17 cellular contexts compared by ENCODE assay signal in genomic region chr16:68434654-68435210, GRCh38. TPM values are rescaled to one million over a fixed set of nuclear protein-coding genes. Genes with fewer than 3 reads are reported as not detected.
DNase-seq lines count a peak whose midpoint lies in the region; ATAC-seq and TF ChIP-seq lines count a peak whose summit lies in the region.
"Had no signal": no experiment of that assay in that cellular context is flagged by ENCODE, and none has a peak within 500 bp of the region (broad histone marks: within the 10 kb centered on the region; RNA-seq: fewer than 3 reads in every experiment).

No MANE protein-coding gene starts in this region.

- H3F3A ChIP-seq in PC-3 (ENCODE audit: low read length, unreplicated experiment): no peaks in the 10 kb centered on the region

- in situ Hi-C loops in transverse colon (cut with MboI; ENCODE audit: low pct_ligation_motif_present in 1 of 4, low pct_unique_long_range_greater_than_20kb in 1 of 4, low sequenced_read_pairs in 3 of 4): no loop called here

- H3K9me3 ChIP-seq in PC-3 (ENCODE audit: low read length) (no peaks in the 10 kb centered on the region), transverse colon (no peaks in the 10 kb centered on the region)

- CTCF ChIA-PET in PC-3 (lab: Charles Lee): no interaction called here

- H3K36me3 ChIP-seq in PC-3 (ENCODE audit: low read depth, low read length): no peaks in the 10 kb centered on the region
- no peaks in the 10 kb centered on the region for H3K36me3 ChIP-seq in transverse colon

- TF ChIP-seq CTCF in PC-3 (conservative IDR thresholded peaks at IDR 0.05; ENCODE audit: low read depth, low read length) (no peak), dorsolateral prefrontal cortex (IDR thresholded peaks at IDR 0.05 in 54 of 56, conservative IDR thresholded peaks at IDR 0.05 in 2 of 56; ENCODE audit: low read depth in 1 of 56, partially characterized antibody in 56 of 56) (no peak), transverse colon (IDR thresholded peaks at IDR 0.05) (no peak)

- H3K9me3 Mint-ChIP-seq in activated naive CD8-positive, alpha-beta T cell treated with anti-CD3 and anti-CD28 coated beads, Interleukin-2, amount 10 ng/mL, durations not matched to agents 7 days and 5 days: peaks cover 13% of the 10 kb centered on the region
- peaks cover 10% of the 10 kb centered on the region for H3K9me3 Mint-ChIP-seq in activated naive CD8-positive, alpha-beta T cell treated with anti-CD3 and anti-CD28 coated beads, Interleukin-2, amount 50 U/mL, for 24 hours

- WGBS in transverse colon (ENCODE audit: low coverage in 1 of 2), 2 donors: 44% methylated on average over 5 of the region's 5 CpGs; no CpG with 5 or more reads in 1 of the 2 donors

- H2AFZ ChIP-seq in PC-3 (ENCODE audit: low read length): no peak overlapping the region

- H3K4me3 ChIP-seq in PC-3 (ENCODE audit: low read length): no peak overlapping the region
- H3K4me3 ChIP-seq in dorsolateral prefrontal cortex: no peak overlapping the region
- H3K4me3 ChIP-seq in transverse colon: no peak overlapping the region

- peak overlapping the region; percentile 69 for H3K27ac Mint-ChIP-seq in activated naive CD8-positive, alpha-beta T cell treated with anti-CD3 and anti-CD28 coated beads, Interleukin-2, amount 10 ng/mL, durations not matched to agents 7 days and 5 days
- no peak overlapping the region for H3K27ac Mint-ChIP-seq in activated naive CD8-positive, alpha-beta T cell treated with anti-CD3 and anti-CD28 coated beads, Interleukin-2, amount 50 U/mL, for 24 hours

- DNase-seq in activated naive CD8-positive, alpha-beta T cell treated with anti-CD3 and anti-CD28 coated beads, Interleukin-2, amount 10 ng/mL, durations not matched to agents 7 days and 5 days: no peak
- no peak for DNase-seq in activated naive CD8-positive, alpha-beta T cell treated with anti-CD3 and anti-CD28 coated beads, Interleukin-2, amount 50 U/mL, for 24 hours
- peak; percentile 37 for DNase-seq in PC-3
- DNase-seq in dorsolateral prefrontal cortex: no peak
- peak; percentile 84 for DNase-seq in transverse colon
- DNase-seq in hepatic stellate cell (ENCODE audit: low spot score): no peak
- no peak for DNase-seq in SW 1271 (lab: John Stamatoyannopoulos, UW)
- no peak for DNase-seq in SIG-M5 (lab: John Stamatoyannopoulos, UW)
- DNase-seq: activated effector memory CD4-positive, alpha-beta T cell treated with anti-CD3 and anti-CD28 coated beads, Interleukin-2, amount 50 U/mL, for 16 hours; GF-D8; kidney; midbrain; NCI-H1436; NCI-H524 treated with DMSO at 0.1 percent for 48 hours; stimulated activated CD4-positive, alpha-beta T cell treated with anti-CD3 and anti-CD28 coated beads, Interleukin-4, amount 100 ng/mL, for 1 hour had no signal

- no TSS peak for BruUV-seq in PC-3 (replicated peaks; lab: Mats Ljungman, UMichigan)

- H3K79me2 ChIP-seq in PC-3 (ENCODE audit: low read length): no peaks in the 10 kb centered on the region

- peaks cover 28% of the 10 kb centered on the region for H3K27me3 Mint-ChIP-seq in activated naive CD8-positive, alpha-beta T cell treated with anti-CD3 and anti-CD28 coated beads, Interleukin-2, amount 10 ng/mL, durations not matched to agents 7 days and 5 days
- peaks cover 2% of the 10 kb centered on the region for H3K27me3 Mint-ChIP-seq in activated naive CD8-positive, alpha-beta T cell treated with anti-CD3 and anti-CD28 coated beads, Interleukin-2, amount 50 U/mL, for 24 hours

- H3K4me3 Mint-ChIP-seq in activated naive CD8-positive, alpha-beta T cell treated with anti-CD3 and anti-CD28 coated beads, Interleukin-2, amount 10 ng/mL, durations not matched to agents 7 days and 5 days: peak overlapping the region; percentile 36
- no peak overlapping the region for H3K4me3 Mint-ChIP-seq in activated naive CD8-positive, alpha-beta T cell treated with anti-CD3 and anti-CD28 coated beads, Interleukin-2, amount 50 U/mL, for 24 hours

- peak; percentile 33 for TF ChIP-seq POLR2A in transverse colon (IDR thresholded peaks at IDR 0.05)

- H3K27ac ChIP-seq in PC-3 (ENCODE audit: low read length) (no peak overlapping the region), dorsolateral prefrontal cortex (peak overlapping the region in 33 of 59 donors; percentile 1 to 72 (median 45)), transverse colon (peak overlapping the region; percentile 59 to 74 (median 72))
- H3K27ac ChIP-seq: KMS-11 had no signal

- H3K4me2 ChIP-seq in PC-3 (ENCODE audit: low read length): no peak overlapping the region
- H3K4me2 ChIP-seq: KMS-11 had no signal

- H3K36me3 Mint-ChIP-seq in activated naive CD8-positive, alpha-beta T cell treated with anti-CD3 and anti-CD28 coated beads, Interleukin-2, amount 10 ng/mL, durations not matched to agents 7 days and 5 days: peaks cover 7% of the 10 kb centered on the region
- no peaks in the 10 kb centered on the region for H3K36me3 Mint-ChIP-seq in activated naive CD8-positive, alpha-beta T cell treated with anti-CD3 and anti-CD28 coated beads, Interleukin-2, amount 50 U/mL, for 24 hours (ENCODE audit: low read depth)

- no peaks in the 10 kb centered on the region for H3K9me2 ChIP-seq in PC-3 (replicated peaks; ENCODE audit: low read length)

- H3K4me1 ChIP-seq in PC-3 (ENCODE audit: insufficient read depth, low read length) (no peaks in the 10 kb centered on the region; the same call in 1 of the 2 replicates), transverse colon (peaks cover 0 to 22% (median 13%) of the 10 kb centered on the region in 4 donors)
- H3K4me1 ChIP-seq: Caco-2 had no signal

- no peak for TF ChIP-seq EP300 in transverse colon (IDR thresholded peaks at IDR 0.05; ENCODE audit: low read depth)

- peaks cover 20% of the 10 kb centered on the region for H3K4me1 Mint-ChIP-seq in activated naive CD8-positive, alpha-beta T cell treated with anti-CD3 and anti-CD28 coated beads, Interleukin-2, amount 10 ng/mL, durations not matched to agents 7 days and 5 days
- peaks cover 4% of the 10 kb centered on the region for H3K4me1 Mint-ChIP-seq in activated naive CD8-positive, alpha-beta T cell treated with anti-CD3 and anti-CD28 coated beads, Interleukin-2, amount 50 U/mL, for 24 hours

- no peak overlapping the region for H3K9ac ChIP-seq in PC-3 (ENCODE audit: low read length)
- H3K9ac ChIP-seq: KMS-11 had no signal

- POLR2A ChIA-PET in activated naive CD8-positive, alpha-beta T cell treated with anti-CD3 and anti-CD28 coated beads, Interleukin-2, amount 10 ng/mL, durations not matched to agents 7 days and 5 days (lab: Charles Lee): interaction anchor here (0.9 to 1.7 kb wide), 4 partner anchors 10 to 28 kb away, joined by 3 read pairs; no protein-coding TSS in a partner anchor
- POLR2A ChIA-PET in PC-3 (lab: Charles Lee; ENCODE audit: unreplicated experiment): no interaction called here

- no peaks in the 10 kb centered on the region for H4K20me1 ChIP-seq in PC-3 (ENCODE audit: low read length)

- peak; percentile 79 for ATAC-seq in activated naive CD8-positive, alpha-beta T cell treated with anti-CD3 and anti-CD28 coated beads, Interleukin-2, amount 10 ng/mL, durations not matched to agents 7 days and 5 days (ENCODE audit: low read depth)
- ATAC-seq in activated naive CD8-positive, alpha-beta T cell treated with anti-CD3 and anti-CD28 coated beads, Interleukin-2, amount 50 U/mL, for 24 hours: no peak
- ATAC-seq in PC-3: peak; percentile 93

- intact Hi-C loops in PC-3 (cut with micrococcal nuclease): no loop called here
- intact Hi-C loops in dorsolateral prefrontal cortex (cut with DNase I): no loop called here
- intact Hi-C loops in transverse colon (cut with DNase I; ENCODE audit: low total_unique reads): no loop called here

- H3K27me3 ChIP-seq in PC-3 (ENCODE audit: low read length) (peaks cover 5% of the 10 kb centered on the region; the same call in 1 of the 2 replicates), dorsolateral prefrontal cortex (no peaks in the 10 kb centered on the region), transverse colon (no peaks in the 10 kb centered on the region)

RNA-seq across cellular contexts. Expression of gene SMPD3, which starts 13.6 kb away (rescaled TPM):
- 10 to 100 TPM; 16.0 to 16.9 TPM for total RNA-seq in activated naive CD8-positive, alpha-beta T cell treated with anti-CD3 and anti-CD28 coated beads, Interleukin-2, amount 10 ng/mL, durations not matched to agents 7 days and 5 days
- total RNA-seq in PC-3 (2014; rRNA removed): 0.06 TPM in 1 of 2 replicates, not detected in the other
- total RNA-seq in dorsolateral prefrontal cortex: 10 to 100 TPM in 118 of 120 experiments, 1 to 10 TPM in 2; 5.3 to 40.7 (median 21.2) TPM
- 100 to 1,000 TPM in 1 of 4 donors, 10 to 100 TPM in 3; 51.1 to 168 (median 68.9) TPM for total RNA-seq in transverse colon

Comparison
In these comparisons a context has a peak if more than half of its experiments do, and no peak if none do; other contexts are left out.
1. DNase-seq: peak in PC-3 (single experiment) and transverse colon (single experiment); none in activated naive CD8-positive, alpha-beta T cell treated with anti-CD3 and anti-CD28 coated beads, Interleukin-2, amount 10 ng/mL, durations not matched to agents 7 days and 5 days (single experiment), activated naive CD8-positive, alpha-beta T cell treated with anti-CD3 and anti-CD28 coated beads, Interleukin-2, amount 50 U/mL, for 24 hours (single experiment), dorsolateral prefrontal cortex (0 of 10), hepatic stellate cell (single experiment), SW 1271 (0 of 2) and SIG-M5 (single experiment).